Comparison of ENCODE assay signal across 1 cellular context in genomic region chr2:111673526-111673925, GRCh38.
TF ChIP-seq lines count a peak whose summit lies in the region.

No MANE protein-coding gene starts in this region.

TF ChIP-seq in HepG2, 621 proteins besides CTCF, POLR2A, EP300 and RAD21:
- TF ChIP-seq NFAT5 (CRISPR knock-in tag; IDR thresholded peaks at IDR 0.05), result no peak
- no peak for TF ChIP-seq RORA (CRISPR knock-in tag; IDR thresholded peaks at IDR 0.05)
- TF ChIP-seq FOXK1 (CRISPR knock-in tag; IDR thresholded peaks at IDR 0.05; ENCODE audit: borderline replicate concordance, low read depth), result no peak
- no peak for TF ChIP-seq ZNF580 (CRISPR knock-in tag; IDR thresholded peaks at IDR 0.05; ENCODE audit: borderline replicate concordance, low read depth)
- TF ChIP-seq SMYD3 (CRISPR knock-in tag; IDR thresholded peaks at IDR 0.05), result no peak
- TF ChIP-seq ZNF709 (CRISPR knock-in tag; IDR thresholded peaks at IDR 0.05), result no peak
- no peak for TF ChIP-seq ZNF781 (CRISPR knock-in tag; IDR thresholded peaks at IDR 0.05; ENCODE audit: borderline replicate concordance, not compliant biosample characterization)
- TF ChIP-seq ZFX (CRISPR knock-in tag; IDR thresholded peaks at IDR 0.05; ENCODE audit: low read depth), result no peak
- no peak for TF ChIP-seq HNF4G (IDR thresholded peaks at IDR 0.05; ENCODE audit: borderline replicate concordance, low read depth, low read length)
- TF ChIP-seq HNF4G (CRISPR knock-in tag; IDR thresholded peaks at IDR 0.05; ENCODE audit: borderline replicate concordance, low read depth), result no peak
- TF ChIP-seq TERF1 (CRISPR knock-in tag; IDR thresholded peaks at IDR 0.05), result no peak
- no peak for TF ChIP-seq TRIM24 (CRISPR knock-in tag; IDR thresholded peaks at IDR 0.05)
- peak; percentile 40; the same call in 1 of the 2 replicates for TF ChIP-seq RXRA (CRISPR knock-in tag; IDR thresholded peaks at IDR 0.05)
- no peak for TF ChIP-seq ARHGAP35 (CRISPR knock-in tag; IDR thresholded peaks at IDR 0.05; ENCODE audit: borderline replicate concordance)
- no peak for TF ChIP-seq ZNF749 (CRISPR knock-in tag; IDR thresholded peaks at IDR 0.05; ENCODE audit: borderline replicate concordance)
- no peak for TF ChIP-seq ZNF564 (CRISPR knock-in tag; IDR thresholded peaks at IDR 0.05)
- TF ChIP-seq RARA (CRISPR knock-in tag; IDR thresholded peaks at IDR 0.05), result peak; percentile 78
- TF ChIP-seq PATZ1 (CRISPR knock-in tag; IDR thresholded peaks at IDR 0.05), result peak; percentile 26; the same call in 1 of the 2 replicates
- no peak for TF ChIP-seq ZNF296 (CRISPR knock-in tag; conservative IDR thresholded peaks at IDR 0.05)
- TF ChIP-seq ZNF546 (CRISPR knock-in tag; conservative IDR thresholded peaks at IDR 0.05), result no peak
- TF ChIP-seq ZNF33A (CRISPR knock-in tag; IDR thresholded peaks at IDR 0.05; ENCODE audit: borderline replicate concordance), result no peak
- TF ChIP-seq E2F1 (CRISPR knock-in tag; IDR thresholded peaks at IDR 0.05), result no peak
- peak; percentile 59; the same call in 1 of the 2 replicates for TF ChIP-seq BCL6 (CRISPR knock-in tag; IDR thresholded peaks at IDR 0.05)
- no peak for TF ChIP-seq ZBTB14 (CRISPR knock-in tag; IDR thresholded peaks at IDR 0.05)
- TF ChIP-seq KLF13 (CRISPR knock-in tag; IDR thresholded peaks at IDR 0.05), result no peak
- TF ChIP-seq ZNF383 (CRISPR knock-in tag; IDR thresholded peaks at IDR 0.05; ENCODE audit: borderline replicate concordance), result no peak
- no peak for TF ChIP-seq ZNF816 (CRISPR knock-in tag; IDR thresholded peaks at IDR 0.05; ENCODE audit: borderline replicate concordance)
- peak; percentile 18; the same call in 1 of the 2 replicates for TF ChIP-seq HNF4A (CRISPR knock-in tag; IDR thresholded peaks at IDR 0.05)
- no peak for TF ChIP-seq KMT2A (CRISPR knock-in tag; IDR thresholded peaks at IDR 0.05)
- no peak for TF ChIP-seq ZNF136 (CRISPR knock-in tag; IDR thresholded peaks at IDR 0.05; ENCODE audit: low read depth)
- TF ChIP-seq PRDM15 (CRISPR knock-in tag; IDR thresholded peaks at IDR 0.05), result no peak
- TF ChIP-seq ZBTB7B (CRISPR knock-in tag; IDR thresholded peaks at IDR 0.05), result 0 out of 2 replicates have a peak, but pooled peaks have one; percentile 47
- no peak for TF ChIP-seq ZNF570 (CRISPR knock-in tag; IDR thresholded peaks at IDR 0.05; ENCODE audit: borderline replicate concordance)
- peak; percentile 56 for TF ChIP-seq TEAD3 (CRISPR knock-in tag; optimal IDR thresholded peaks at IDR 0.05; ENCODE audit: borderline replicate concordance)
- TF ChIP-seq CBFB (CRISPR knock-in tag; IDR thresholded peaks at IDR 0.05), result no peak
- TF ChIP-seq JDP2 (CRISPR knock-in tag; IDR thresholded peaks at IDR 0.05; ENCODE audit: borderline replicate concordance), result no peak
- TF ChIP-seq ZNF180 (CRISPR knock-in tag; IDR thresholded peaks at IDR 0.05; ENCODE audit: borderline replicate concordance, low read depth), result no peak
